8 cellular contexts compared by ENCODE assay signal in genomic region chr19:13748169-13748884, GRCh38. TPM values are rescaled to one million over a fixed set of nuclear protein-coding genes. Genes with fewer than 3 reads are reported as not detected.
DNase-seq lines count a peak whose midpoint lies in the region; ATAC-seq and TF ChIP-seq lines count a peak whose summit lies in the region.

No MANE protein-coding gene starts in this region.

- POLR2A ChIA-PET in PC-3 (lab: Charles Lee; ENCODE audit: unreplicated experiment): interaction anchor here (0.5 to 1.5 kb wide), 4 partner anchors 13 to 339 kb away, joined by 3 to 7 read pairs (median 4); partner anchors contain the start of gene C19orf53

- H3K4me3 ChIP-seq in heart left ventricle: peak overlapping the region; percentile 49 to 97 (median 91)
- peak overlapping the region; percentile 97 for H3K4me3 ChIP-seq in PC-3 (ENCODE audit: low read length)
- H3K4me3 ChIP-seq in choroid plexus epithelial cell (ENCODE audit: low read depth, low read length): peak overlapping the region; percentile 82
- peak overlapping the region; percentile 85 to 87 for H3K4me3 ChIP-seq in vagina

- no peaks in the 10 kb centered on the region for H3K9me2 ChIP-seq in PC-3 (replicated peaks; ENCODE audit: low read length)

- H3K9me3 ChIP-seq in heart left ventricle: peaks cover 0 to 7% (median 0%) of the 10 kb centered on the region in 12 donors
- H3K9me3 ChIP-seq in PC-3 (ENCODE audit: low read length): no peaks in the 10 kb centered on the region
- no peaks in the 10 kb centered on the region for H3K9me3 ChIP-seq in vagina

- H3K9me3 Mint-ChIP-seq in mesothelial cell of epicardium: peaks cover 6% of the 10 kb centered on the region

- H3K4me3 Mint-ChIP-seq in mesothelial cell of epicardium: peak overlapping the region; percentile 86

- H3K4me1 Mint-ChIP-seq in mesothelial cell of epicardium: peaks cover 15% of the 10 kb centered on the region

- H3K27me3 ChIP-seq in heart left ventricle: no peaks in the 10 kb centered on the region
- no peaks in the 10 kb centered on the region for H3K27me3 ChIP-seq in PC-3 (ENCODE audit: low read length)
- H3K27me3 ChIP-seq in vagina: no peaks in the 10 kb centered on the region

- intact Hi-C loops in heart left ventricle (cut with DNase I): no loop called here
- intact Hi-C loops in Right ventricle myocardium inferior (cut with DNase I): no loop called here
- intact Hi-C loops in PC-3 (cut with micrococcal nuclease): no loop called here
- intact Hi-C loops in vagina (cut with DNase I): no loop called here

- H3K36me3 Mint-ChIP-seq in mesothelial cell of epicardium: peaks cover 6% of the 10 kb centered on the region

- peaks cover 21% of the 10 kb centered on the region for H3K79me2 ChIP-seq in PC-3 (ENCODE audit: low read length)

- peak overlapping the region; percentile 88 for H3K4me2 ChIP-seq in PC-3 (ENCODE audit: low read length)

- TF ChIP-seq CTCF in heart left ventricle (IDR thresholded peaks at IDR 0.05) (no peak), PC-3 (conservative IDR thresholded peaks at IDR 0.05; ENCODE audit: low read depth, low read length) (no peak), choroid plexus epithelial cell (conservative IDR thresholded peaks at IDR 0.05; ENCODE audit: low read depth, low read length) (no peak), mesothelial cell of epicardium (IDR thresholded peaks at IDR 0.05; ENCODE audit: unreplicated experiment) (no peak), vagina (IDR thresholded peaks at IDR 0.05) (no peak)

- peak overlapping the region; percentile 62 to 97 (median 89) for H3K27ac ChIP-seq in heart left ventricle
- H3K27ac ChIP-seq in PC-3 (ENCODE audit: low read length): peak overlapping the region; percentile 61
- H3K27ac ChIP-seq in vagina: peak overlapping the region; percentile 88

- peaks cover 0 to 31% (median 15%) of the 10 kb centered on the region in 12 donors for H3K4me1 ChIP-seq in heart left ventricle
- H3K4me1 ChIP-seq in PC-3 (ENCODE audit: insufficient read depth, low read length): peaks cover 9% of the 10 kb centered on the region; the same call in 1 of the 2 replicates
- H3K4me1 ChIP-seq in vagina: peaks cover 13% of the 10 kb centered on the region

- H3K27me3 Mint-ChIP-seq in mesothelial cell of epicardium (ENCODE audit: low read depth): no peaks in the 10 kb centered on the region

- H3K9ac ChIP-seq in PC-3 (ENCODE audit: low read length): peak overlapping the region; percentile 96

- ATAC-seq in heart left ventricle (peak in 1 of 4 donors; percentile 25), Right ventricle myocardium inferior (no peak), PC-3 (no peak; the same call in 1 of the 2 replicates), GM21360 (IDR thresholded peaks at IDR 0.05; ENCODE audit: unreplicated experiment) (no peak)

- no peaks in the 10 kb centered on the region for H3F3A ChIP-seq in PC-3 (ENCODE audit: low read length, unreplicated experiment)

- H3K36me3 ChIP-seq in heart left ventricle (peaks cover 0 to 25% (median 19%) of the 10 kb centered on the region in 9 donors), PC-3 (ENCODE audit: low read depth, low read length) (peaks cover 4% of the 10 kb centered on the region; the same call in 1 of the 2 replicates), vagina (peaks cover 0 to 19% of the 10 kb centered on the region in 2 donors)

- no peak for TF ChIP-seq POLR2A in heart left ventricle (IDR thresholded peaks at IDR 0.05)
- TF ChIP-seq POLR2A in vagina (IDR thresholded peaks at IDR 0.05): no peak

- BruUV-seq in PC-3 (replicated peaks; lab: Mats Ljungman, UMichigan): TSS peak; percentile 90

- H3K27ac Mint-ChIP-seq in mesothelial cell of epicardium: peak overlapping the region; percentile 97

- CTCF ChIA-PET in PC-3 (lab: Charles Lee): interaction anchor here (0.6 to 1.8 kb wide), 2 partner anchors 15 to 27 kb away, joined by 3 to 8 read pairs; no protein-coding TSS in a partner anchor

- peak in 1 of 5 donors; percentile 38 for DNase-seq in heart left ventricle
- DNase-seq in Right ventricle myocardium inferior (ENCODE audit: missing footprints): no peak
- peak; percentile 25 for DNase-seq in PC-3
- peak; percentile 54 for DNase-seq in choroid plexus epithelial cell (ENCODE audit: low read depth)
- DNase-seq in mesothelial cell of epicardium (ENCODE audit: low spot score in 2 of 2, unreplicated experiment in 2 of 2): no peak
- DNase-seq in vagina (ENCODE audit: extremely low spot score in 2 of 2): no peak
- DNase-seq in activated CD4-positive, CD25-positive, alpha-beta regulatory T cell (lab: John Stamatoyannopoulos, UW): no peak

- peak overlapping the region; percentile 92 for H2AFZ ChIP-seq in PC-3 (ENCODE audit: low read length)

- WGBS in heart left ventricle, 4 donors: 2 to 3% (median 2%) methylated on average over 25 of the region's 25 CpGs

- no peaks in the 10 kb centered on the region for H4K20me1 ChIP-seq in PC-3 (ENCODE audit: low read length)

RNA-seq across cellular contexts. Expression of gene MRI1, which starts 16.0 kb away (rescaled TPM):
- 10 to 100 TPM; 12.2 to 36.9 (median 15.6) TPM for total RNA-seq in heart left ventricle
- polyA plus RNA-seq in heart left ventricle: 10 to 100 TPM in 1 of 2 donors, 1 to 10 TPM in 1; 9.0 to 16.6 TPM
- total RNA-seq in Right ventricle myocardium inferior: 13.0 TPM
- total RNA-seq in PC-3 (2014; rRNA removed): 85.2 and 140 TPM in 2 replicates
- total RNA-seq in mesothelial cell of epicardium: 27.6 to 29.0 TPM (median 28.7 TPM) in 3 replicates
- total RNA-seq in vagina: 69.0 TPM

RNA-seq across cellular contexts. Expression of gene C19orf53, which starts 25.9 kb away (rescaled TPM):
- total RNA-seq in heart left ventricle (100 to 1,000 TPM in 2 of 9 donors, 10 to 100 TPM in 7; 79.3 to 435 (median 97.5) TPM), Right ventricle myocardium inferior (89.9 TPM), PC-3 (2014; rRNA removed) (341 and 392 TPM in 2 replicates), mesothelial cell of epicardium (68.9 to 79.1 TPM (median 74.9 TPM) in 3 replicates), vagina (189 TPM)
- polyA plus RNA-seq in heart left ventricle: 100 to 1,000 TPM; 159 to 346 TPM

RNA-seq across cellular contexts. Expression of gene ZSWIM4, which starts 46.9 kb away (rescaled TPM):
- 10 to 100 TPM in 1 of 9 donors, 1 to 10 TPM in 8; 2.0 to 10.9 (median 3.4) TPM for total RNA-seq in heart left ventricle
- polyA plus RNA-seq in heart left ventricle: 1 to 10 TPM; 1.3 to 2.7 TPM
- total RNA-seq in Right ventricle myocardium inferior: 2.1 TPM
- total RNA-seq in PC-3 (2014; rRNA removed): 8.0 and 11.4 TPM in 2 replicates
- total RNA-seq in mesothelial cell of epicardium: 21.5 to 23.6 TPM (median 22.7 TPM) in 3 replicates
- total RNA-seq in vagina: 13.0 TPM

Comparison
In these comparisons a context has a peak if more than half of its experiments do, and no peak if none do; other contexts are left out.
1. DNase-seq: peak in PC-3 (single experiment) and choroid plexus epithelial cell (single experiment); none in Right ventricle myocardium inferior (single experiment), mesothelial cell of epicardium (0 of 2), vagina (0 of 2) and activated CD4-positive, CD25-positive, alpha-beta regulatory T cell (0 of 4).
2. Peak in every context shown above with its lines, with median percentiles within 50 percentile points of each other: H3K27ac ChIP-seq and H3K4me3 ChIP-seq.